In the genomic region with DNA sequence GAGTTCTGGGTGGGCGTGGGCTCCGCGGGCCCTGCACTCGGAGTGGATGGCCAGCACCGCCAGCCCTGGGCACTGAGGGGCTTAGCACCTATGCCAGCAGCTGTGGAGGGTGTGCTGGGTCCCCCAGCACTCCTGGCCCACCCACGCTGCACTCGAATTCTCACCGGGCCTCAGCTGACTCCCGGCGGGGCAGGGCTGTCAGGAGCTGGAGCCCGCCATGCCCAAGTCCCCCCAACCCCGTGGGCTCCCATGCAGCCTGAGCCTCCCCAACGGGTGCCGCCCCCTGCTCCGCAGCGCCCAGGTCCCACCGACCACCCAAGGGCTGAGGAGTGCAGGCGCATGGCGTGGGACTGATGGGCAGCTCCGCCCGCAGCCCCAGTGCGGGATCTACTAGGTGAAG, we compare ENCODE assay signal across 10 cellular contexts.
"Had no signal": no experiment of that assay in that cellular context is flagged by ENCODE, and none has a peak within 500 bp of the region (broad histone marks: within the 10 kb centered on the region; RNA-seq: fewer than 3 reads in every experiment).

No MANE protein-coding gene starts in this region.

- ATAC-seq: GM23338, HepG2 had no signal

- H3K9me3 Mint-ChIP-seq: HFFc6 had no signal

- H3K4me3 Mint-ChIP-seq: GM23338, H9, HFFc6, IgD-negative memory B cell had no signal

- DNase-seq: H9, HCEC 1CT, HFFc6 had no signal

- H3K27ac ChIP-seq: HL-60, KMS-11 had no signal

- H3K4me2 ChIP-seq: GM23338, KMS-11 had no signal

- H2AFZ ChIP-seq: GM23338 had no signal

- H3K9ac ChIP-seq: KMS-11 had no signal

- H3K4me1 Mint-ChIP-seq: GM23338, H9 had no signal

- H3K4me3 ChIP-seq: GM23338 had no signal

- H3K27me3 Mint-ChIP-seq: IgD-negative memory B cell had no signal

- H3K27ac Mint-ChIP-seq: GM23338, H9, HFFc6, IgD-negative memory B cell had no signal

- FAIRE-seq: H1, H54, HepG2 had no signal
